ENCODE assay signal across 9 cellular contexts in the genomic region with DNA sequence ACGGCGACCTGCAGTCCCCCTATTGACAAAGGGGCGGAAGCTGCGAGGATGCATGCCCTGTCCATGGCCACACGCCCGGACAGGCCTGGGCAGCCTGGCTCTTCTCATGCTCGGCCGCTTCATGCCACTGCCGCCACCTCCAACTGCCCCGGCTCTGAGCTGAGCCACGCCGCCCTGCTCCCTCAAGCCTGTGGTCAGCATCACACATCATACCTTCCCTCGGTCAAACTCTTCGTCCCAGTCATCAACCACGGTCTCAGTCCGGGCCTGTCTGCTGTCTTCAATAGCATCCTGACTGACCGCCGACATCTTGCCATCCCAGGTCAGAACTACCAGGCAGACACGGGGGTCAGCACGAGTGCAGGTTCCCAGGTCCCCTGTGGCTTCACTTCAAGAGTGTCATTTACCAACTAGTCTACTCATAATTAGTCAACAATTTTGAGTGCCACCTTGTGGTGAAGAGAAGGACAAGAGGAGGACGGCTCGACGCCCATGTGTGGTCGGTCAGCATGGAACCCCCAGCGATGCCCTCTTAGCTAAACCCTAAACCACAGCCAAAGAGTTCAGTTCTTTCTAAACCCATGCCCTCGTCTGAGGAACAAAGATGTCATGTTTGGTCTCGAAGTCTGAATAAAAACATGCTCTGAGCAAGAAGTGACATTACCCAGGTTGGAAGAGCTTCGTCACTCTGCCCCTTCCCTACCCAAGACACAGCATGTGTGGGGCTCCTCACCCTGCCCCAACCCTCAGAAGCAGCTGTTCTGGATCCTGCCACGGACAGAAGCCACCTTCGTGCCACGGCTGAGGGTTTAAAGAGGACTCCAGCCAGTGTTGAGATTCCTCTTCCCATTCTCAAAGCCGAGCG. TPM values are rescaled to one million over a fixed set of nuclear protein-coding genes. Genes with fewer than 3 reads are reported as not detected.
DNase-seq lines count a peak whose midpoint lies in the region; ATAC-seq, FAIRE-seq and TF ChIP-seq lines count a peak whose summit lies in the region.
"Had no signal": no experiment of that assay in that cellular context is flagged by ENCODE, and none has a peak within 500 bp of the region (broad histone marks: within the 10 kb centered on the region; RNA-seq: fewer than 3 reads in every experiment).

No MANE protein-coding gene starts in this region.

- H3K9ac ChIP-seq in keratinocyte (ENCODE audit: control insufficient read depth, extremely low read depth, insufficient read depth, low read length) = no peak overlapping the region

- TF ChIP-seq CTCF in HL-60 (IDR thresholded peaks at IDR 0.05; ENCODE audit: insufficient read depth, low read length) = peak; percentile 33
- peak; percentile 26 to 61 (median 28) for TF ChIP-seq CTCF in keratinocyte (optimal IDR thresholded peaks at IDR 0.05 in 1 of 3, IDR thresholded peaks at IDR 0.05 in 1 of 3, conservative IDR thresholded peaks at IDR 0.05 in 1 of 3; ENCODE audit: extremely low read depth in 1 of 3, insufficient read depth in 2 of 3, low read length in 3 of 3)
- peak in 5 of 6 experiments; percentile 39 to 68 (median 61) for TF ChIP-seq CTCF in upper lobe of left lung (IDR thresholded peaks at IDR 0.05)

- no peak overlapping the region for H2AFZ ChIP-seq in keratinocyte (ENCODE audit: control insufficient read depth, low read length)

- no peak overlapping the region for H3K4me3 Mint-ChIP-seq in activated naive CD8-positive, alpha-beta T cell treated with anti-CD3 and anti-CD28 coated beads, Interleukin-2, amount 10 ng/mL, durations not matched to agents 7 days and 5 days

- H3K4me3 ChIP-seq in HL-60 (replicated peaks; ENCODE audit: insufficient read depth, low read length) = no peak overlapping the region
- H3K4me3 ChIP-seq in keratinocyte (ENCODE audit: control insufficient read depth in 2 of 3, extremely low read depth in 1 of 3, insufficient read depth in 2 of 3, low read depth in 1 of 3, low read length in 3 of 3) = no peak overlapping the region
- H3K4me3 ChIP-seq in upper lobe of left lung = no peak overlapping the region
- H3K4me3 ChIP-seq: SJSA1 had no signal

- H3K4me1 ChIP-seq in keratinocyte (ENCODE audit: control insufficient read depth, extremely low read depth, insufficient read depth, low read length) (peaks cover 5% of the 10 kb centered on the region), upper lobe of left lung (peaks cover 6 to 29% (median 16%) of the 10 kb centered on the region in 4 donors)
- H3K4me1 ChIP-seq: SJSA1 had no signal

- no peaks in the 10 kb centered on the region for H3K27me3 ChIP-seq in HL-60 (ENCODE audit: insufficient read depth, poor library complexity, severe bottlenecking)
- H3K27me3 ChIP-seq in keratinocyte (ENCODE audit: control insufficient read depth, extremely low read depth, insufficient read depth, low read length) = no peaks in the 10 kb centered on the region
- H3K27me3 ChIP-seq in upper lobe of left lung = no peaks in the 10 kb centered on the region
- H3K27me3 ChIP-seq: SJSA1 had no signal

- in situ Hi-C loops in Caki2 (cut with HindIII; ENCODE audit: low pct_unique_long_range_greater_than_20kb, low sequenced_read_pairs) = no loop called here

- TF ChIP-seq EP300 in upper lobe of left lung (IDR thresholded peaks at IDR 0.05) = no peak

- H3K9me3 ChIP-seq in keratinocyte (ENCODE audit: control insufficient read depth, low read depth, low read length) (no peaks in the 10 kb centered on the region), upper lobe of left lung (no peaks in the 10 kb centered on the region)
- H3K9me3 ChIP-seq: SJSA1 had no signal

- peaks cover 2% of the 10 kb centered on the region for H3K9me1 ChIP-seq in keratinocyte (ENCODE audit: control insufficient read depth, extremely low read depth, insufficient read depth, low read length)

- H3K27ac Mint-ChIP-seq in activated naive CD8-positive, alpha-beta T cell treated with anti-CD3 and anti-CD28 coated beads, Interleukin-2, amount 10 ng/mL, durations not matched to agents 7 days and 5 days = peak overlapping the region; percentile 79

- no peaks in the 10 kb centered on the region for H3K9me3 Mint-ChIP-seq in activated naive CD8-positive, alpha-beta T cell treated with anti-CD3 and anti-CD28 coated beads, Interleukin-2, amount 10 ng/mL, durations not matched to agents 7 days and 5 days

- no peak for ATAC-seq in activated naive CD8-positive, alpha-beta T cell treated with anti-CD3 and anti-CD28 coated beads, Interleukin-2, amount 10 ng/mL, durations not matched to agents 7 days and 5 days (ENCODE audit: low read depth)
- ATAC-seq in upper lobe of left lung (ENCODE audit: low FRiP score in 2 of 2) = no peak
- ATAC-seq in GM19467 (IDR thresholded peaks at IDR 0.05; ENCODE audit: unreplicated experiment) = no peak
- no peak for ATAC-seq in GM21825 (IDR thresholded peaks at IDR 0.05; ENCODE audit: unreplicated experiment)
- ATAC-seq in HG03432 (IDR thresholded peaks at IDR 0.05; ENCODE audit: unreplicated experiment) = no peak

- H3K4me2 ChIP-seq in keratinocyte (ENCODE audit: control insufficient read depth, extremely low read depth, insufficient read depth, low read depth, low read length) = no peak overlapping the region

- peaks cover 3% of the 10 kb centered on the region for H4K20me1 ChIP-seq in keratinocyte (ENCODE audit: control insufficient read depth, extremely low read depth, insufficient read depth, low read length)

- H3K27ac ChIP-seq in HL-60 (replicated peaks) (no peak overlapping the region), keratinocyte (ENCODE audit: control insufficient read depth, insufficient read depth, low read length) (no peak overlapping the region), upper lobe of left lung (peak overlapping the region in 1 of 4 donors; percentile 13)
- H3K27ac ChIP-seq: SJSA1 had no signal

- H3K36me3 ChIP-seq in keratinocyte (ENCODE audit: control insufficient read depth in 2 of 2, extremely low read depth in 1 of 2, insufficient read depth in 2 of 2, low read length in 2 of 2) (peaks cover 43 to 59% of the 10 kb centered on the region in 2 experiments), upper lobe of left lung (peaks cover 4 to 94% (median 63%) of the 10 kb centered on the region in 4 donors)

- peaks cover 31% of the 10 kb centered on the region for H3K36me3 Mint-ChIP-seq in activated naive CD8-positive, alpha-beta T cell treated with anti-CD3 and anti-CD28 coated beads, Interleukin-2, amount 10 ng/mL, durations not matched to agents 7 days and 5 days

- dilution Hi-C loops in keratinocyte (cut with MboI; ENCODE audit: extremely low pct_ligation_motif_present, low sequenced_read_pairs) = no loop called here

- peaks cover 22% of the 10 kb centered on the region for H3K4me1 Mint-ChIP-seq in activated naive CD8-positive, alpha-beta T cell treated with anti-CD3 and anti-CD28 coated beads, Interleukin-2, amount 10 ng/mL, durations not matched to agents 7 days and 5 days

- TF ChIP-seq POLR2A in upper lobe of left lung (IDR thresholded peaks at IDR 0.05) = no peak

- FAIRE-seq in keratinocyte (lab: Jason Lieb, UNC) = no peak

- H3K79me2 ChIP-seq in keratinocyte (ENCODE audit: control insufficient read depth, insufficient read depth, low read length) = peaks cover 3% of the 10 kb centered on the region

- POLR2A ChIA-PET in activated naive CD8-positive, alpha-beta T cell treated with anti-CD3 and anti-CD28 coated beads, Interleukin-2, amount 10 ng/mL, durations not matched to agents 7 days and 5 days (lab: Charles Lee) = interaction anchor here (0.7 kb wide), 1 partner anchor 10 kb away, joined by 3 read pairs; no protein-coding TSS in a partner anchor

- 75 to 80% methylated on average over 31 to 33 of the region's 33 CpGs for WGBS in upper lobe of left lung, 2 donors

- DNase-seq in Caki2 (ENCODE audit: low read depth) (peak; percentile 24), HL-60 (ENCODE audit: low read depth in 1 of 2, low spot score in 1 of 2) (no peak), keratinocyte (ENCODE audit: low read depth, low spot score) (no peak), upper lobe of left lung (no peak)
- no peak for DNase-seq in activated naive CD8-positive, alpha-beta T cell treated with anti-CD3 and anti-CD28 coated beads, Interleukin-2, amount 10 ng/mL, durations not matched to agents 7 days and 5 days

- H3K27me3 Mint-ChIP-seq in activated naive CD8-positive, alpha-beta T cell treated with anti-CD3 and anti-CD28 coated beads, Interleukin-2, amount 10 ng/mL, durations not matched to agents 7 days and 5 days = no peaks in the 10 kb centered on the region

RNA-seq across cellular contexts. Expression of gene CYTH1, which starts 16.9 kb away (rescaled TPM):
- 52.6 and 58.0 TPM in 2 replicates for total RNA-seq in Caki2 (2014; rRNA removed; shearing (Covaris generic); ENCODE audit: low replicate concordance)
- 100 to 1,000 TPM; 180 to 200 TPM for total RNA-seq in activated naive CD8-positive, alpha-beta T cell treated with anti-CD3 and anti-CD28 coated beads, Interleukin-2, amount 10 ng/mL, durations not matched to agents 7 days and 5 days
- polyA plus RNA-seq in keratinocyte = 27.7 to 28.3 TPM (median 28.2 TPM) in 3 replicates
- polyA plus RNA-seq in keratinocyte (2011; ENCODE audit: low read depth) = 98.7 TPM
- polyA plus RNA-seq in keratinocyte (2011; cell fraction: cytosol; rRNA removed) = 21.0 and 24.8 TPM in 2 replicates
- polyA plus RNA-seq in keratinocyte (2011; cell fraction: nucleus; rRNA removed) = 105 and 110 TPM in 2 replicates
- 22.2 and 26.4 TPM in 2 replicates for polyA plus RNA-seq in keratinocyte (2012; ENCODE audit: low replicate concordance)
- 23.2 to 43.0 TPM (median 23.9 TPM) in 3 replicates for polyA minus RNA-seq in keratinocyte
- polyA minus RNA-seq in keratinocyte (2011; cell fraction: cytosol; rRNA and poly(A)+ RNA removed) = 20.5 TPM
- polyA minus RNA-seq in keratinocyte (2011; cell fraction: nucleus; rRNA and poly(A)+ RNA removed) = 34.0 and 50.7 TPM in 2 replicates
- 100 to 1,000 TPM; 113 to 295 (median 121) TPM for total RNA-seq in upper lobe of left lung

RNA-seq across cellular contexts. Expression of gene USP36, which starts 41.7 kb away (rescaled TPM):
- 28.8 and 32.9 TPM in 2 replicates for total RNA-seq in Caki2 (2014; rRNA removed; shearing (Covaris generic); ENCODE audit: low replicate concordance)
- 10 to 100 TPM; 87.8 to 94.3 TPM for total RNA-seq in activated naive CD8-positive, alpha-beta T cell treated with anti-CD3 and anti-CD28 coated beads, Interleukin-2, amount 10 ng/mL, durations not matched to agents 7 days and 5 days
- 20.5 to 33.1 TPM (median 25.2 TPM) in 3 replicates for polyA plus RNA-seq in keratinocyte
- polyA plus RNA-seq in keratinocyte (2011; ENCODE audit: low read depth) = 31.5 TPM
- 21.6 and 24.5 TPM in 2 replicates for polyA plus RNA-seq in keratinocyte (2011; cell fraction: cytosol; rRNA removed)
- 103 and 115 TPM in 2 replicates for polyA plus RNA-seq in keratinocyte (2011; cell fraction: nucleus; rRNA removed)
- 29.7 and 39.1 TPM in 2 replicates for polyA plus RNA-seq in keratinocyte (2012; ENCODE audit: low replicate concordance)
- polyA minus RNA-seq in keratinocyte = 34.0 to 79.8 TPM (median 57.4 TPM) in 3 replicates
- 14.2 TPM for polyA minus RNA-seq in keratinocyte (2011; cell fraction: cytosol; rRNA and poly(A)+ RNA removed)
- 36.2 and 64.4 TPM in 2 replicates for polyA minus RNA-seq in keratinocyte (2011; cell fraction: nucleus; rRNA and poly(A)+ RNA removed)
- 10 to 100 TPM; 31.1 to 76.5 (median 55.4) TPM for total RNA-seq in upper lobe of left lung
